Comparison of ENCODE assay signal across 34 cellular contexts in the genomic region with DNA sequence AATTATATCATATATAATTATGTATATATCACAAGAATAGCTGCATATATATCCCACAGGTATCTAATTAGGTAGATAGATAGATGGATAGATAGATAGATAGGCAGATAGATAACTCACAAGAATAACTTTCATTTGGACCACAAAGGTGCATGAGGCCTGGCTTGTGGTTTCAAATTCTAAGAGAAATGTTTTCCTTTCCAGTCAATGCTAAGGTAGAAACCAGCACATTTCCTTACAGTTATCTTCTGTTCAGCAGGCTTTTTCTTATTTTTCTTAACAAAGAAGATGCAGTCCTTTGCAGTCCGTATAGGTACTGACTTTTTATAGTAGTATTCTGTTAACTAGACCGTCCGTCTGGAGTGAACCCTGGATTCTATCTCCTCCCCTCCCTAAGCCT.
"Had no signal": no experiment of that assay in that cellular context is flagged by ENCODE, and none has a peak within 500 bp of the region (broad histone marks: within the 10 kb centered on the region; RNA-seq: fewer than 3 reads in every experiment).

No MANE protein-coding gene starts in this region.

- H3K9me3 Mint-ChIP-seq: activated naive CD4-positive, alpha-beta T cell treated with anti-CD3 and anti-CD28 coated beads for 36 hours; activated T-helper 17 cell treated with anti-CD3 and anti-CD28 coated beads, Interleukin-2, amount 50 U/mL, for 72 hours had no signal

- H3K4me1 Mint-ChIP-seq: activated B cell treated with CpG ODN at 0.5 μM for 24 hours; activated CD4-positive, alpha-beta T cell treated with anti-CD3 and anti-CD28 coated beads, Interleukin-2, amount 10 ng/mL, durations not matched to agents 24 days and 14 days; activated T-helper 17 cell treated with anti-CD3 and anti-CD28 coated beads, Interleukin-2, amount 50 U/mL, for 72 hours had no signal

- H3K36me3 ChIP-seq: adrenal gland, brain microvascular endothelial cell, breast epithelium had no signal

- DNase-seq: activated B cell treated with CpG ODN at 0.5 μM for 24 hours; activated CD4-positive, alpha-beta memory T cell treated with anti-CD3 and anti-CD28 coated beads for 36 hours; activated CD4-positive, alpha-beta T cell treated with anti-CD3 and anti-CD28 coated beads for 4 hours; activated CD4-positive, alpha-beta T cell treated with anti-CD3 and anti-CD28 coated beads, Interleukin-2, amount 10 ng/mL, durations not matched to agents 24 days and 14 days; activated CD4-positive, alpha-beta T cell treated with anti-CD3 and anti-CD28 coated beads, Interleukin-2, amount 50 U/mL, for 1 hour; activated CD4-positive, alpha-beta T cell treated with anti-CD3 and anti-CD28 coated beads, Interleukin-2, amount 50 U/mL, for 4 hours; activated CD4-positive, CD25-positive, alpha-beta regulatory T cell treated with anti-CD3 and anti-CD28 coated beads, Interleukin-2, amount 50 U/mL, for 72 hours; activated CD8-positive, alpha-beta memory T cell treated with anti-CD3 and anti-CD28 coated beads, Interleukin-2, amount 50 U/mL, for 4 hours; activated CD8-positive, alpha-beta T cell treated with anti-CD3 and anti-CD28 coated beads for 36 hours; activated effector memory CD4-positive, alpha-beta T cell treated with anti-CD3 and anti-CD28 coated beads, Interleukin-2, amount 50 U/mL, for 16 hours; activated gamma-delta T cell treated with Interleukin-2 at 50 U/mL for 16 hours; activated naive CD4-positive, alpha-beta T cell; activated naive CD4-positive, alpha-beta T cell treated with anti-CD3 and anti-CD28 coated beads for 36 hours; activated naive CD4-positive, alpha-beta T cell treated with anti-CD3 and anti-CD28 coated beads, Interleukin-2, amount 50 U/mL, for 16 hours; activated naive CD8-positive, alpha-beta T cell treated with anti-CD3 and anti-CD28 coated beads, Interleukin-2, amount 10 ng/mL, durations not matched to agents 7 days and 5 days; activated T-cell treated with anti-CD3 and anti-CD28 coated beads for 4 hours; activated T-cell treated with anti-CD3 and anti-CD28 coated beads, Interleukin-2, amount 50 U/mL, for 1 hour; activated T-cell treated with anti-CD3 and anti-CD28 coated beads, Interleukin-2, amount 50 U/mL, for 4 hours; activated T-cell treated with anti-CD3 and anti-CD28 coated beads, Interleukin-2, amount 50 U/mL, for 72 hours; adrenal gland; amniotic stem cell; aorta; body of pancreas; brain microvascular endothelial cell; central memory CD4-positive, alpha-beta T cell; T-helper 2 cell; T-helper 9 cell had no signal

- H3K27me3 ChIP-seq: adrenal gland, body of pancreas, brain microvascular endothelial cell, breast epithelium had no signal

- H3K4me3 ChIP-seq: adrenal gland, body of pancreas, breast epithelium had no signal

- ATAC-seq: activated CD8-positive, alpha-beta T cell treated with anti-CD3 and anti-CD28 coated beads for 36 hours; activated naive CD4-positive, alpha-beta T cell treated with anti-CD3 and anti-CD28 coated beads, Interleukin-2, amount 50 U/mL, for 72 hours; activated T-cell treated with anti-CD3 and anti-CD28 coated beads, Interleukin-2, amount 50 U/mL, for 4 hours; activated T-cell treated with anti-CD3 and anti-CD28 coated beads, Interleukin-2, amount 50 U/mL, for 72 hours; activated T-helper 17 cell treated with anti-CD3 and anti-CD28 coated beads, Interleukin-2, amount 50 U/mL, for 72 hours; body of pancreas had no signal

- H3K27ac ChIP-seq: adrenal gland, body of pancreas, brain microvascular endothelial cell, breast epithelium, VCaP had no signal

- H3K4me1 ChIP-seq: adrenal gland, body of pancreas, breast epithelium had no signal

- H3K36me3 Mint-ChIP-seq: activated CD4-positive, alpha-beta memory T cell treated with anti-CD3 and anti-CD28 coated beads for 36 hours; activated naive CD8-positive, alpha-beta T cell treated with anti-CD3 and anti-CD28 coated beads, Interleukin-2, amount 10 ng/mL, durations not matched to agents 7 days and 5 days had no signal

- H3K4me3 Mint-ChIP-seq: activated B cell treated with CpG ODN at 0.5 μM for 24 hours; activated CD4-positive, alpha-beta memory T cell treated with anti-CD3 and anti-CD28 coated beads for 36 hours; activated CD4-positive, alpha-beta T cell treated with anti-CD3 and anti-CD28 coated beads, Interleukin-2, amount 10 ng/mL, durations not matched to agents 24 days and 14 days; activated CD8-positive, alpha-beta T cell treated with anti-CD3 and anti-CD28 coated beads for 36 hours; activated naive CD4-positive, alpha-beta T cell treated with anti-CD3 and anti-CD28 coated beads for 36 hours; activated naive CD8-positive, alpha-beta T cell treated with anti-CD3 and anti-CD28 coated beads, Interleukin-2, amount 10 ng/mL, durations not matched to agents 7 days and 5 days; activated T-cell treated with anti-CD3 and anti-CD28 coated beads, Interleukin-2, amount 50 U/mL, for 4 hours; activated T-cell treated with anti-CD3 and anti-CD28 coated beads, Interleukin-2, amount 50 U/mL, for 72 hours; activated T-helper 1 cell treated with anti-CD3 and anti-CD28 coated beads, Interleukin-12 subunit alpha, Interleukin-12 subunit beta, Interleukin-2, Interleukin-4 antibody, amounts not matched to agents 30 ng/mL and 10 ng/mL and 1 ng/mL, durations not matched to agents 14 hours and 24 hours and 36 hours; activated T-helper 17 cell treated with anti-CD3 and anti-CD28 coated beads, Interleukin-2, amount 50 U/mL, for 72 hours; T-helper 1 cell treated with Interleukin-12 subunit alpha and Interleukin-12 subunit beta and Interleukin-4 antibody, amounts not matched to agents 30 μg/mL and 1 μg/mL, for 36 hours; T-helper 2 cell treated with Interferon-gamma antibody and Interleukin-4, amounts not matched to agents 5 μg/mL and 100 μg/mL, for 36 hours had no signal

- H3K27me3 Mint-ChIP-seq: activated B cell treated with CpG ODN at 0.5 μM for 24 hours; activated CD4-positive, alpha-beta T cell treated with anti-CD3 and anti-CD28 coated beads, Interleukin-2, amount 10 ng/mL, durations not matched to agents 24 days and 14 days; activated T-helper 17 cell treated with anti-CD3 and anti-CD28 coated beads, Interleukin-2, amount 50 U/mL, for 72 hours had no signal

- H3K27ac Mint-ChIP-seq: activated B cell treated with CpG ODN at 0.5 μM for 24 hours; activated CD4-positive, alpha-beta memory T cell treated with anti-CD3 and anti-CD28 coated beads for 36 hours; activated CD4-positive, alpha-beta T cell treated with anti-CD3 and anti-CD28 coated beads, Interleukin-2, amount 10 ng/mL, durations not matched to agents 24 days and 14 days; activated CD8-positive, alpha-beta T cell treated with anti-CD3 and anti-CD28 coated beads for 36 hours; activated naive CD4-positive, alpha-beta T cell treated with anti-CD3 and anti-CD28 coated beads for 36 hours; activated naive CD4-positive, alpha-beta T cell treated with anti-CD3 and anti-CD28 coated beads, Interleukin-2, amount 50 U/mL, for 72 hours; activated naive CD8-positive, alpha-beta T cell treated with anti-CD3 and anti-CD28 coated beads, Interleukin-2, amount 10 ng/mL, durations not matched to agents 7 days and 5 days; activated T-cell treated with anti-CD3 and anti-CD28 coated beads, Interleukin-2, amount 50 U/mL, for 72 hours; activated T-helper 1 cell treated with anti-CD3 and anti-CD28 coated beads, Interleukin-12 subunit alpha, Interleukin-12 subunit beta, Interleukin-2, Interleukin-4 antibody, amounts not matched to agents 30 ng/mL and 10 ng/mL and 1 ng/mL, durations not matched to agents 14 hours and 24 hours and 36 hours; activated T-helper 17 cell treated with anti-CD3 and anti-CD28 coated beads, Interleukin-2, amount 50 U/mL, for 72 hours; T-helper 1 cell treated with Interleukin-12 subunit alpha and Interleukin-12 subunit beta and Interleukin-4 antibody, amounts not matched to agents 30 μg/mL and 1 μg/mL, for 36 hours; T-helper 2 cell treated with Interferon-gamma antibody and Interleukin-4, amounts not matched to agents 5 μg/mL and 100 μg/mL, for 36 hours had no signal

- H3K9me3 ChIP-seq: adrenal gland, body of pancreas had no signal
